14 cellular contexts compared by ENCODE assay signal in genomic region chr4:176309046-176309445, GRCh38. TPM values are rescaled to one million over a fixed set of nuclear protein-coding genes. Genes with fewer than 3 reads are reported as not detected.
DNase-seq lines count a peak whose midpoint lies in the region; ATAC-seq lines count a peak whose summit lies in the region.
"Had no signal": no experiment of that assay in that cellular context is flagged by ENCODE, and none has a peak within 500 bp of the region (broad histone marks: within the 10 kb centered on the region; RNA-seq: fewer than 3 reads in every experiment).

No MANE protein-coding gene starts in this region.

- H3K4me1 ChIP-seq in trophoblast cell (ENCODE audit: control insufficient read depth in 1 of 2, insufficient read depth in 2 of 2, low read length in 2 of 2), result no peaks in the 10 kb centered on the region
- H3K4me1 ChIP-seq: spleen had no signal

- H2BK5ac ChIP-seq in trophoblast cell (ENCODE audit: low read depth, low read length, poor library complexity), result no peak overlapping the region

- no CpG with 5 or more reads among the region's 2 CpGs for WGBS in trophoblast cell (ENCODE audit: extremely low coverage, insufficient coverage, insufficient read length)

- no peak overlapping the region for H2BK12ac ChIP-seq in trophoblast cell (ENCODE audit: low read length)

- no peaks in the 10 kb centered on the region for H3K79me1 ChIP-seq in trophoblast cell (ENCODE audit: low read length)

- no peak overlapping the region for H4K8ac ChIP-seq in trophoblast cell (ENCODE audit: low read depth, low read length)

- ATAC-seq in GM18873 (IDR thresholded peaks at IDR 0.05; ENCODE audit: low FRiP score, unreplicated experiment) (peak; percentile 99), GM21447 (IDR thresholded peaks at IDR 0.05; ENCODE audit: unreplicated experiment) (peak; percentile 99), HG03095 (IDR thresholded peaks at IDR 0.05; ENCODE audit: unreplicated experiment) (peak; percentile 99)
- ATAC-seq: PC-3 had no signal

- H2AK5ac ChIP-seq in trophoblast cell (ENCODE audit: low read length), result no peak overlapping the region

- H3K18ac ChIP-seq in trophoblast cell (ENCODE audit: low read length), result no peak overlapping the region

- H3K9ac ChIP-seq in trophoblast cell (ENCODE audit: low read length), result no peak overlapping the region

- no peaks in the 10 kb centered on the region for H3K27me3 ChIP-seq in trophoblast cell (ENCODE audit: insufficient read depth, low read length)

- H3K4me2 ChIP-seq in trophoblast cell (ENCODE audit: low read length), result no peak overlapping the region

- no peak overlapping the region for H3K23ac ChIP-seq in trophoblast cell (ENCODE audit: low read length)

- H3K79me2 ChIP-seq in trophoblast cell (ENCODE audit: control insufficient read depth, insufficient read depth, low read length, poor library complexity), result no peaks in the 10 kb centered on the region

- no peak overlapping the region for H3K4me3 ChIP-seq in trophoblast cell (ENCODE audit: low read depth, low read length)
- H3K4me3 ChIP-seq: spleen had no signal

- no peak overlapping the region for H3K14ac ChIP-seq in trophoblast cell (ENCODE audit: low read length)

- H3K4ac ChIP-seq in trophoblast cell (ENCODE audit: low read depth, low read length), result no peak overlapping the region

- peak; percentile 30 for DNase-seq in germinal center (ENCODE audit: low spot score)
- DNase-seq in trophoblast cell, result no peak
- DNase-seq in NK-92 treated with Interleukin-12 subunit alpha and Interleukin-12 subunit beta, amount 100 ng/mL, for 24 hours (lab: John Stamatoyannopoulos, UW), result no peak
- DNase-seq in NCI-H1092 treated with DMSO at 0.1 percent for 48 hours (lab: John Stamatoyannopoulos, UW), result no peak
- DNase-seq: activated B cell treated with CpG ODN at 0.5 μM for 24 hours; activated naive CD8-positive, alpha-beta T cell treated with anti-CD3 and anti-CD28 coated beads, Interleukin-2, amount 10 ng/mL, durations not matched to agents 7 days and 5 days; DND-41; NCI-H1436 treated with DMSO at 0.1 percent for 48 hours; spleen had no signal

- H2BK120ac ChIP-seq in trophoblast cell (ENCODE audit: insufficient read depth, low read length, poor library complexity), result no peak overlapping the region

- H4K91ac ChIP-seq in trophoblast cell (ENCODE audit: low read depth, low read length), result no peak overlapping the region

- no peaks in the 10 kb centered on the region for H3K9me3 ChIP-seq in trophoblast cell (ENCODE audit: insufficient read depth, low read depth, low read length)
- H3K9me3 ChIP-seq: spleen had no signal

- no peaks in the 10 kb centered on the region for H3K36me3 ChIP-seq in trophoblast cell (ENCODE audit: control insufficient read depth in 1 of 2, insufficient read depth in 2 of 2, low read length in 2 of 2)
- H3K36me3 ChIP-seq: spleen had no signal

- no peak overlapping the region for H2AFZ ChIP-seq in trophoblast cell (ENCODE audit: insufficient read depth, low read length, poor library complexity)

- H4K12ac ChIP-seq in trophoblast cell (ENCODE audit: low read depth, low read length), result no peak overlapping the region

- H3K27ac ChIP-seq in trophoblast cell (ENCODE audit: low read depth, low read length), result no peak overlapping the region
- H3K27ac ChIP-seq: HL-60, spleen had no signal

RNA-seq across cellular contexts. Expression of gene SPCS3, which starts 10.7 kb away (rescaled TPM):
- 161 and 205 TPM in 2 replicates for polyA plus RNA-seq in trophoblast cell (2013)

RNA-seq across cellular contexts. Expression of gene ASB5, which starts 40.0 kb away (rescaled TPM):
- 0.12 and 0.16 TPM in 2 replicates for polyA plus RNA-seq in trophoblast cell (2013)
